In genomic region chr12:53381739-53382630, GRCh38 we compare ENCODE assay signal across 8 cellular contexts. TPM values are rescaled to one million over a fixed set of nuclear protein-coding genes. Genes with fewer than 3 reads are reported as not detected.
A peak's percentile ranks its signal among the peaks of the same experiment; 100 is the strongest.
DNase-seq lines count a peak whose midpoint lies in the region; ATAC-seq and TF ChIP-seq lines count a peak whose summit lies in the region.

No MANE protein-coding gene starts in this region.

- CTCF ChIA-PET in OCI-LY7 (lab: Charles Lee; ENCODE audit: unreplicated experiment), result interaction anchor here (0.8 to 1.4 kb wide), 2 partner anchors 29 to 37 kb away, joined by 4 to 6 read pairs; no protein-coding TSS in a partner anchor

- peak; percentile 39 for DNase-seq in activated naive CD4-positive, alpha-beta T cell treated with Interleukin-2 at 50 U/mL for 16 hours
- DNase-seq in activated naive CD4-positive, alpha-beta T cell (lab: John Stamatoyannopoulos, UW), result no peak
- DNase-seq in OCI-LY7 (ENCODE audit: low spot score), result peak; percentile 67
- DNase-seq in amniotic epithelial cell (ENCODE audit: low read depth), result peak; percentile 50
- DNase-seq in left ventricle myocardium superior, result peak; percentile 46
- DNase-seq in renal cortical epithelial cell (ENCODE audit: low read depth), result peak; percentile 97
- DNase-seq in SKM-1 (lab: John Stamatoyannopoulos, UW; ENCODE audit: unreplicated experiment), result no peak

- BruUV-seq in OCI-LY7 (replicated peaks; lab: Mats Ljungman, UMichigan), result no TSS peak

- TF ChIP-seq CTCF in OCI-LY7 (conservative IDR thresholded peaks at IDR 0.05; ENCODE audit: low read length), result peak; percentile 83

- peaks cover 58% of the 10 kb centered on the region for H3K4me1 ChIP-seq in OCI-LY7 (ENCODE audit: insufficient read depth, low read length, poor library complexity, severe bottlenecking)

- peak overlapping the region; percentile 86 for H3K4me3 ChIP-seq in OCI-LY7 (ENCODE audit: low read depth, low read length, poor library complexity, severe bottlenecking)

- intact Hi-C loops in OCI-LY7 (cut with micrococcal nuclease; ENCODE audit: unreplicated experiment) (loop anchor here (5.0 kb wide), 1 partner anchor 245 kb away; the partner anchor contains the start of gene ATF7), left ventricle myocardium superior (cut with micrococcal nuclease) (no loop called here)

- peak overlapping the region; percentile 77 for H3K27ac ChIP-seq in OCI-LY7 (ENCODE audit: low read depth, low read length, poor library complexity, severe bottlenecking)

- peaks cover 52% of the 10 kb centered on the region for H3K36me3 ChIP-seq in OCI-LY7 (ENCODE audit: insufficient read depth, low read length)

- H2AFZ ChIP-seq in OCI-LY7 (ENCODE audit: low read length), result no peak overlapping the region

- no peaks in the 10 kb centered on the region for H3K9me2 ChIP-seq in OCI-LY7 (ENCODE audit: insufficient read depth, low read length)

- peak overlapping the region; percentile 81 for H3K4me2 ChIP-seq in OCI-LY7 (ENCODE audit: low read length)

- ATAC-seq in left ventricle myocardium superior (no peak), HG03469 (IDR thresholded peaks at IDR 0.05; ENCODE audit: unreplicated experiment) (no peak)

- H3K79me2 ChIP-seq in OCI-LY7 (ENCODE audit: insufficient read depth, low read depth, low read length), result peaks cover 60% of the 10 kb centered on the region

- peaks cover 16% of the 10 kb centered on the region; the same call in 1 of the 2 replicates for H4K20me1 ChIP-seq in OCI-LY7 (ENCODE audit: insufficient read depth, low read length)

- no peaks in the 10 kb centered on the region for H3K9me3 ChIP-seq in OCI-LY7 (ENCODE audit: low read length)

- POLR2A ChIA-PET in OCI-LY7 (lab: Charles Lee), result interaction anchor here (1.1 to 2.0 kb wide), 2 partner anchors 16 to 37 kb away, joined by 3 to 7 read pairs; no protein-coding TSS in a partner anchor

RNA-seq across cellular contexts. Expression of gene SP1, which starts 2.0 kb away (rescaled TPM):
- total RNA-seq in OCI-LY7 (2014; rRNA removed; shearing (Covaris generic)), result 47.3 and 58.9 TPM in 2 replicates
- total RNA-seq in OCI-LY7 (2022) (83.9 and 93.9 TPM in 2 replicates), left ventricle myocardium superior (30.1 TPM), renal cortical epithelial cell (33.3 and 51.7 TPM in 2 replicates)

RNA-seq across cellular contexts. Expression of gene AMHR2, which starts 41.7 kb away (rescaled TPM):
- not detected in 2 replicates for total RNA-seq in OCI-LY7 (2014; rRNA removed; shearing (Covaris generic))
- total RNA-seq in OCI-LY7 (2022), result not detected in 2 replicates
- total RNA-seq in left ventricle myocardium superior, result not detected
- not detected in 2 replicates for total RNA-seq in renal cortical epithelial cell

RNA-seq across cellular contexts. Expression of gene SP7, which starts 45.8 kb away (rescaled TPM):
- 0.16 TPM in 1 of 2 replicates, not detected in the other for total RNA-seq in OCI-LY7 (2014; rRNA removed; shearing (Covaris generic))
- total RNA-seq in OCI-LY7 (2022) (0.27 TPM in 1 of 2 replicates, not detected in the other), left ventricle myocardium superior (not detected), renal cortical epithelial cell (not detected in 2 replicates)

RNA-seq across cellular contexts. Expression of gene PRR13, which starts 59.5 kb away (rescaled TPM):
- 54.1 and 83.9 TPM in 2 replicates for total RNA-seq in OCI-LY7 (2014; rRNA removed; shearing (Covaris generic))
- total RNA-seq in OCI-LY7 (2022) (219 and 230 TPM in 2 replicates), left ventricle myocardium superior (56.1 TPM), renal cortical epithelial cell (34.7 and 45.1 TPM in 2 replicates)

Comparison
In these comparisons a context has a peak if more than half of its experiments do, and no peak if none do; other contexts are left out.
1. DNase-seq: peak in activated naive CD4-positive, alpha-beta T cell treated with Interleukin-2 at 50 U/mL for 16 hours (single experiment), OCI-LY7 (single experiment), amniotic epithelial cell (single experiment), left ventricle myocardium superior (single experiment) and renal cortical epithelial cell (single experiment); none in activated naive CD4-positive, alpha-beta T cell (0 of 4) and SKM-1 (single experiment).